Comparison of ENCODE assay signal across 16 cellular contexts in the genomic region with DNA sequence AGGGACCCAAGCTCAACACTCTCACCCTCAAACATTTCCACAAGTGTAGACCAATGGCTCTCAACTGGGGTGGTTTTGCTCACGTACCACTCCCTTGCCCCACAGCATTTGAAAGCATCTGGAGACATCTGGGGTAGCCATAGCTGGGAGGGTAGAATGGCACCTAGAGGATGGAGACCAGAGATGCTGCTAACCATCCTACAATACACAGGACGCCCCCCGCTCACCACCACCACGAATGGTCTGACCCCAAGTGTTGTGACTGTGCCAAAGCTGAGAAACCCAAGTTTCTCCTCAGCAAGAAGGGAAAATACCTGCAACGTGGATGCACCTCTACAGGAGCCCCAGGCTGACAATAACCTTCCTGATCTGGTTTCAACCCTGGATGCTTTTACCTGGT. TPM values are rescaled to one million over a fixed set of nuclear protein-coding genes. Genes with fewer than 3 reads are reported as not detected.
"Had no signal": no experiment of that assay in that cellular context is flagged by ENCODE, and none has a peak within 500 bp of the region (broad histone marks: within the 10 kb centered on the region; RNA-seq: fewer than 3 reads in every experiment).

No MANE protein-coding gene starts in this region.

RNA-seq across cellular contexts. Expression of a gene that starts 24.7 kb away (rescaled TPM):
- total RNA-seq: activated naive CD4-positive, alpha-beta T cell treated with anti-CD3 and anti-CD28 coated beads for 36 hours; activated naive CD4-positive, alpha-beta T cell treated with anti-CD3 and anti-CD28 coated beads, Interleukin-2, amount 50 U/mL, for 72 hours; activated naive CD8-positive, alpha-beta T cell treated with anti-CD3 and anti-CD28 coated beads for 36 hours; activated naive CD8-positive, alpha-beta T cell treated with anti-CD3 and anti-CD28 coated beads, Interleukin-2, amount 10 ng/mL, durations not matched to agents 7 days and 5 days; activated T-cell treated with anti-CD3 and anti-CD28 coated beads, Interleukin-2, amount 50 U/mL, for 4 hours; activated T-cell treated with anti-CD3 and anti-CD28 coated beads, Interleukin-2, amount 50 U/mL, for 72 hours; activated T-helper 1 cell treated with anti-CD3 and anti-CD28 coated beads, Interleukin-12 subunit alpha, Interleukin-12 subunit beta, Interleukin-2, Interleukin-4 antibody, amounts not matched to agents 30 ng/mL and 10 ng/mL and 1 ng/mL, durations not matched to agents 14 hours and 24 hours and 36 hours; activated T-helper 17 cell treated with anti-CD3 and anti-CD28 coated beads, Interleukin-2, amount 50 U/mL, for 72 hours; activated T-helper 2 cell treated with anti-CD3 and anti-CD28 coated beads, Interferon-gamma antibody, Interleukin-2, Interleukin-4, amounts not matched to agents 10 μg/mL and 5 μg/mL and 100 μg/mL, durations not matched to agents 14 hours and 24 hours and 36 hours; adrenal gland; aorta; ascending aorta; body of pancreas; breast epithelium; bronchial epithelial cell; cardiac septum had no signal
